In genomic region chr3:78338405-78338804, GRCh38 we compare ENCODE assay signal across 20 cellular contexts.
DNase-seq lines count a peak whose midpoint lies in the region; ATAC-seq and TF ChIP-seq lines count a peak whose summit lies in the region.
"Had no signal": no experiment of that assay in that cellular context is flagged by ENCODE, and none has a peak within 500 bp of the region (broad histone marks: within the 10 kb centered on the region; RNA-seq: fewer than 3 reads in every experiment).

No MANE protein-coding gene starts in this region.

- H3K4me3 ChIP-seq in OCI-LY3 (ENCODE audit: low read length) = peak overlapping the region; percentile 56
- H3K4me3 ChIP-seq: esophagus muscularis mucosa, SJCRH30 had no signal

- intact Hi-C loops in cardiac septum (cut with DNase I) = no loop called here
- intact Hi-C loops in left cardiac atrium (cut with DNase I) = no loop called here

- H4K20me1 ChIP-seq in OCI-LY3 (ENCODE audit: insufficient read depth, low read length) = no peaks in the 10 kb centered on the region

- H3K36me3 ChIP-seq in OCI-LY3 (replicated peaks; ENCODE audit: low read depth, low read length) = peaks cover 17% of the 10 kb centered on the region
- H3K36me3 ChIP-seq: brain microvascular endothelial cell, esophagus muscularis mucosa, SJCRH30 had no signal

- TF ChIP-seq CTCF in OCI-LY3 (IDR thresholded peaks at IDR 0.05; ENCODE audit: low read depth, low read length) = no peak

- H3K9me3 ChIP-seq in OCI-LY3 (ENCODE audit: insufficient read depth, low read length) = no peaks in the 10 kb centered on the region; the same call in 1 of the 2 replicates
- H3K9me3 ChIP-seq: Caco-2, esophagus muscularis mucosa, SJCRH30 had no signal

- H2AFZ ChIP-seq in OCI-LY3 (ENCODE audit: low read depth, low read length) = peak overlapping the region; percentile 53

- H3K4me2 ChIP-seq in OCI-LY3 (ENCODE audit: low read length) = peak overlapping the region; percentile 75

- H3K79me2 ChIP-seq in OCI-LY3 (ENCODE audit: low read length) = no peaks in the 10 kb centered on the region

- no peak for DNase-seq in activated CD4-positive, alpha-beta T cell treated with anti-CD3 and anti-CD28 coated beads, Interleukin-2, amount 50 U/mL, for 4 hours
- DNase-seq in cardiac septum (ENCODE audit: low spot score) (no peak), left cardiac atrium (no peak)
- DNase-seq: activated CD4-positive, alpha-beta T cell treated with anti-CD3 and anti-CD28 coated beads for 4 hours; activated naive CD4-positive, alpha-beta T cell treated with anti-CD3 and anti-CD28 coated beads for 36 hours; activated T-cell treated with anti-CD3 and anti-CD28 coated beads for 4 hours; brain microvascular endothelial cell; Caco-2; glutamatergic neuron; mesenchymal stem cell; NCI-H2029; NCI-H510A treated with DMSO at 0.1 percent for 48 hours; SJCRH30; stimulated activated naive CD8-positive, alpha-beta T cell treated with anti-CD3 and anti-CD28 coated beads, Interleukin-15, amount 100 ng/mL, for 72 hours had no signal

- H3K9ac ChIP-seq in OCI-LY3 (ENCODE audit: low read length) = peak overlapping the region; percentile 75

- ATAC-seq in GM18499 (IDR thresholded peaks at IDR 0.05; ENCODE audit: insufficient read depth, unreplicated experiment) (peak; percentile 89), GM21390 (IDR thresholded peaks at IDR 0.05; ENCODE audit: unreplicated experiment) (peak; percentile 76), HG02938 (IDR thresholded peaks at IDR 0.05; ENCODE audit: unreplicated experiment) (peak; percentile 86), left cardiac atrium (no peak), HG03521 (IDR thresholded peaks at IDR 0.05; ENCODE audit: unreplicated experiment) (no peak)
- ATAC-seq: stimulated activated naive CD8-positive, alpha-beta T cell treated with anti-CD3 and anti-CD28 coated beads, Interleukin-15, amount 100 ng/mL, for 72 hours had no signal

- no peaks in the 10 kb centered on the region for H3K27me3 ChIP-seq in OCI-LY3 (ENCODE audit: low read depth, low read length)
- H3K27me3 ChIP-seq: brain microvascular endothelial cell, esophagus muscularis mucosa, SJCRH30 had no signal

- peak overlapping the region; percentile 93 for H3K27ac ChIP-seq in OCI-LY3 (ENCODE audit: low read length)
- H3K27ac ChIP-seq: brain microvascular endothelial cell, esophagus muscularis mucosa, SJCRH30 had no signal

- peaks cover 48% of the 10 kb centered on the region for H3K4me1 ChIP-seq in OCI-LY3 (ENCODE audit: low read length)
- H3K4me1 ChIP-seq: Caco-2, esophagus muscularis mucosa, SJCRH30 had no signal

Comparison
In these comparisons a context has a peak if more than half of its experiments do, and no peak if none do; other contexts are left out.
1. ATAC-seq: peak in GM18499 (single experiment), GM21390 (single experiment) and HG02938 (single experiment); none in left cardiac atrium (0 of 2) and HG03521 (single experiment).